In the genomic region with DNA sequence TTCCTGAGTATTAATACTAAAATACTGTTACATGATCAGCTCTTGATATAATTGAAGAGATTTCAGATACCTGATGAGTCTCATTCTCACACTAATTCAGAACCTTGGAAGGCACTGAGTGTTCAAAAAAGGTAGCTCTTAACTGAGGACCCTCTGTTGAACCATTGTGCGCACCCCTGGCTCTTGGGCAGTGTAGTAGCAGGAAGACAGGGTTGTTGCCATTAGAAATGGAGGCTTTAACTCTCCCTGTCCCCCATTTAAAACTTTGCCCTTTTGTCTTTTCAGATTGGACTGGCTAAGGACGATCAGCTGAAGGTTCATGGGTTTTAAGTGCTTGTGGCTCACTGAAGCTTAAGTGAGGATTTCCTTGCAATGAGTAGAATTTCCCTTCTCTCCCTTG, we compare ENCODE assay signal across 9 cellular contexts. TPM values are rescaled to one million over a fixed set of nuclear protein-coding genes. Genes with fewer than 3 reads are reported as not detected.
DNase-seq lines count a peak whose midpoint lies in the region; ATAC-seq, FAIRE-seq and TF ChIP-seq lines count a peak whose summit lies in the region.
"Had no signal": no experiment of that assay in that cellular context is flagged by ENCODE, and none has a peak within 500 bp of the region (broad histone marks: within the 10 kb centered on the region; RNA-seq: fewer than 3 reads in every experiment).

No MANE protein-coding gene starts in this region.

- H3K36me3 Mint-ChIP-seq in activated naive CD4-positive, alpha-beta T cell treated with anti-CD3 and anti-CD28 coated beads for 36 hours (ENCODE audit: low read depth): peaks cover 35% of the 10 kb centered on the region
- peaks cover 25% of the 10 kb centered on the region for H3K36me3 Mint-ChIP-seq in astrocyte (ENCODE audit: low read depth, unreplicated experiment)

- H3K27me3 ChIP-seq in astrocyte (ENCODE audit: insufficient read depth, low read length): no peaks in the 10 kb centered on the region
- H3K27me3 ChIP-seq in liver (ENCODE audit: control insufficient read depth in 4 of 4, insufficient read depth in 4 of 4, low read length in 3 of 4): no peaks in the 10 kb centered on the region
- H3K27me3 ChIP-seq in tibial nerve: no peaks in the 10 kb centered on the region

- TF ChIP-seq RAD21 in liver (IDR thresholded peaks at IDR 0.05): no peak

- CTCF ChIA-PET in activated naive CD4-positive, alpha-beta T cell treated with anti-CD3 and anti-CD28 coated beads for 36 hours (lab: Charles Lee): interaction anchor here (1.3 to 4.2 kb wide), 9 partner anchors 10 to 142 kb away, joined by 3 to 62 read pairs (median 10); no protein-coding TSS in a partner anchor

- TF ChIP-seq CTCF in astrocyte (IDR thresholded peaks at IDR 0.05; ENCODE audit: insufficient read depth, low read depth, low read length): no peak
- no peak for TF ChIP-seq CTCF in liver (IDR thresholded peaks at IDR 0.05; ENCODE audit: low read depth, low read length, missing input control)
- no peak for TF ChIP-seq CTCF in tibial nerve (IDR thresholded peaks at IDR 0.05)
- no peak for TF ChIP-seq CTCF in mucosa of descending colon (IDR thresholded peaks at IDR 0.05)

- no peaks in the 10 kb centered on the region for H3K27me3 Mint-ChIP-seq in activated naive CD4-positive, alpha-beta T cell treated with anti-CD3 and anti-CD28 coated beads for 36 hours (ENCODE audit: low read depth)
- no peaks in the 10 kb centered on the region for H3K27me3 Mint-ChIP-seq in astrocyte (ENCODE audit: low read depth, unreplicated experiment)

- H3K4me3 ChIP-seq in astrocyte (ENCODE audit: insufficient read depth, low read depth, low read length) (peak overlapping the region; percentile 99), liver (ENCODE audit: low read depth in 1 of 3, low read length in 3 of 3) (peak overlapping the region in 1 of 3 donors; percentile 7), tibial nerve (peak overlapping the region in 3 of 4 donors; percentile 61 to 95 (median 81)), mucosa of descending colon (no peak overlapping the region)

- no peaks in the 10 kb centered on the region for H3K9me3 Mint-ChIP-seq in activated naive CD4-positive, alpha-beta T cell treated with anti-CD3 and anti-CD28 coated beads for 36 hours
- peaks cover 2% of the 10 kb centered on the region for H3K9me3 Mint-ChIP-seq in astrocyte (ENCODE audit: unreplicated experiment)

- H3K9ac ChIP-seq in astrocyte (ENCODE audit: low read length) (peak overlapping the region; percentile 100), liver (ENCODE audit: low read depth in 1 of 2, low read length in 2 of 2) (peak overlapping the region; percentile 82 to 87)

- peaks cover 50% of the 10 kb centered on the region for H4K20me1 ChIP-seq in astrocyte (ENCODE audit: insufficient read depth, low read length)

- H3K79me2 ChIP-seq in astrocyte (ENCODE audit: insufficient read depth, low read length): peaks cover 31% of the 10 kb centered on the region

- intact Hi-C loops in activated naive CD4-positive, alpha-beta T cell treated with anti-CD3 and anti-CD28 coated beads for 36 hours (cut with micrococcal nuclease): no loop called here
- intact Hi-C loops in head of caudate nucleus (cut with DNase I): no loop called here
- intact Hi-C loops in mucosa of descending colon (cut with DNase I, micrococcal nuclease): no loop called here

- H3K9me3 ChIP-seq in astrocyte (ENCODE audit: insufficient read depth, low read depth, low read length) (no peaks in the 10 kb centered on the region), liver (ENCODE audit: control insufficient read depth in 4 of 4, low read length in 3 of 4) (no peaks in the 10 kb centered on the region), tibial nerve (no peaks in the 10 kb centered on the region), mucosa of descending colon (no peaks in the 10 kb centered on the region)

- H3K27ac ChIP-seq in astrocyte (ENCODE audit: low read depth, low read length) (peak overlapping the region; percentile 100), liver (ENCODE audit: low read depth in 1 of 2, low read length in 2 of 2) (peak overlapping the region in 1 of 2 donors; percentile 95), tibial nerve (peak overlapping the region; percentile 100)

- no peak for TF ChIP-seq EP300 in tibial nerve (IDR thresholded peaks at IDR 0.05)

- peaks cover 28% of the 10 kb centered on the region for H3K4me1 Mint-ChIP-seq in activated naive CD4-positive, alpha-beta T cell treated with anti-CD3 and anti-CD28 coated beads for 36 hours (ENCODE audit: low read depth)
- H3K4me1 Mint-ChIP-seq in astrocyte (ENCODE audit: low read depth, unreplicated experiment): peaks cover 14% of the 10 kb centered on the region

- H3K4me1 ChIP-seq in astrocyte (ENCODE audit: insufficient read depth, low read length) (peaks cover 23% of the 10 kb centered on the region), liver (ENCODE audit: control insufficient read depth in 4 of 4, insufficient read depth in 4 of 4, low read length in 3 of 4) (peaks cover 0 to 30% (median 18%) of the 10 kb centered on the region in 4 donors), tibial nerve (peaks cover 0 to 43% (median 21%) of the 10 kb centered on the region in 4 donors), mucosa of descending colon (ENCODE audit: low read depth) (peaks cover 20% of the 10 kb centered on the region)

- H3K36me3 ChIP-seq in astrocyte (ENCODE audit: insufficient read depth, low read length): peaks cover 34% of the 10 kb centered on the region
- peaks cover 9 to 44% (median 39%) of the 10 kb centered on the region in 4 donors for H3K36me3 ChIP-seq in liver (ENCODE audit: control insufficient read depth in 4 of 4, insufficient read depth in 3 of 4, low read depth in 1 of 4, low read length in 3 of 4)
- H3K36me3 ChIP-seq in tibial nerve: peaks cover 11 to 60% (median 44%) of the 10 kb centered on the region in 3 donors
- H3K36me3 ChIP-seq in mucosa of descending colon (ENCODE audit: low read depth): peaks cover 19% of the 10 kb centered on the region

- no peak for TF ChIP-seq POLR2A in tibial nerve (IDR thresholded peaks at IDR 0.05)

- DNase-seq in activated naive CD4-positive, alpha-beta T cell treated with anti-CD3 and anti-CD28 coated beads for 36 hours: no peak
- no peak for DNase-seq in activated naive CD4-positive, alpha-beta T cell treated with Interleukin-2 at 50 U/mL for 16 hours
- DNase-seq in astrocyte (ENCODE audit: low read depth): no peak
- DNase-seq in tibial nerve (ENCODE audit: low spot score in 2 of 2): no peak
- no peak for DNase-seq in head of caudate nucleus
- DNase-seq in A172 (ENCODE audit: low spot score): no peak
- no peak for DNase-seq in mucosa of descending colon

- FAIRE-seq in astrocyte (lab: Jason Lieb, UNC): no peak
- FAIRE-seq: D721Med had no signal

- H3K27ac Mint-ChIP-seq in activated naive CD4-positive, alpha-beta T cell treated with anti-CD3 and anti-CD28 coated beads for 36 hours: peak overlapping the region; percentile 99
- H3K27ac Mint-ChIP-seq in astrocyte (ENCODE audit: unreplicated experiment): peak overlapping the region; percentile 96

- WGBS in liver: 61% methylated on average over 2 of the region's 2 CpGs
- WGBS in tibial nerve, 2 donors: 66 to 70% methylated on average over 2 of the region's 2 CpGs

- ATAC-seq in mucosa of descending colon: no peak

- no peak overlapping the region for H2AFZ ChIP-seq in astrocyte (ENCODE audit: low read depth, low read length)

- H3K4me3 Mint-ChIP-seq in activated naive CD4-positive, alpha-beta T cell treated with anti-CD3 and anti-CD28 coated beads for 36 hours: peak overlapping the region; percentile 97
- peak overlapping the region; percentile 90 for H3K4me3 Mint-ChIP-seq in astrocyte (ENCODE audit: unreplicated experiment)

- peak overlapping the region; percentile 97 for H3K4me2 ChIP-seq in astrocyte (ENCODE audit: low read length)

TF ChIP-seq in liver, 16 proteins besides CTCF, POLR2A, EP300 and RAD21:
- no peak for TF ChIP-seq FOXA1 (IDR thresholded peaks at IDR 0.05)

RNA-seq across cellular contexts. Expression of gene EIF1, which starts 1.8 kb away (rescaled TPM):
- 1,000 to 10,000 TPM; 1,206 to 1,253 TPM for total RNA-seq in activated naive CD4-positive, alpha-beta T cell treated with anti-CD3 and anti-CD28 coated beads for 36 hours
- total RNA-seq in astrocyte (767 and 795 TPM in 2 replicates), liver (10 to 100 TPM; 56.5 to 61.0 TPM), tibial nerve (100 to 1,000 TPM; 172 to 458 (median 243) TPM), mucosa of descending colon (100 to 1,000 TPM; 547 to 915 (median 566) TPM)
- polyA plus RNA-seq in liver: 100 to 1,000 TPM; 258 to 755 TPM
- total RNA-seq in A172 (2014; rRNA removed; shearing (Covaris generic)): 58.0 and 74.2 TPM in 2 replicates

RNA-seq across cellular contexts. Expression of gene GAST, which starts 21.6 kb away (rescaled TPM):
- total RNA-seq in activated naive CD4-positive, alpha-beta T cell treated with anti-CD3 and anti-CD28 coated beads for 36 hours: not detected
- total RNA-seq in astrocyte (not detected in 2 replicates), liver (not detected), tibial nerve (not detected), mucosa of descending colon (not detected)
- polyA plus RNA-seq in liver: not detected
- total RNA-seq in A172 (2014; rRNA removed; shearing (Covaris generic)): not detected in 2 replicates

RNA-seq across cellular contexts. Expression of gene HAP1, which starts 43.9 kb away (rescaled TPM):
- not detected for total RNA-seq in activated naive CD4-positive, alpha-beta T cell treated with anti-CD3 and anti-CD28 coated beads for 36 hours
- total RNA-seq in astrocyte (0.46 and 0.52 TPM in 2 replicates), liver (under 1 TPM; under 0.01 to 0.05 TPM), tibial nerve (1 to 10 TPM in 1 of 4 donors, under 1 TPM in 1, not detected in 2; 0.98 to 1.8 TPM), mucosa of descending colon (1 to 10 TPM in 1 of 3 donors, under 1 TPM in 2; 0.12 to 2.8 (median 0.32) TPM)
- under 1 TPM; 0.02 to 0.04 TPM for polyA plus RNA-seq in liver
- total RNA-seq in A172 (2014; rRNA removed; shearing (Covaris generic)): 0.14 and 0.43 TPM in 2 replicates
